In genomic region chr12:95385246-95385645, GRCh38 we compare ENCODE assay signal across 10 cellular contexts.
A peak's percentile ranks its signal among the peaks of the same experiment; 100 is the strongest.
DNase-seq lines count a peak whose midpoint lies in the region; ATAC-seq and TF ChIP-seq lines count a peak whose summit lies in the region.
"Had no signal": no experiment of that assay in that cellular context is flagged by ENCODE, and none has a peak within 500 bp of the region (broad histone marks: within the 10 kb centered on the region; RNA-seq: fewer than 3 reads in every experiment).

No MANE protein-coding gene starts in this region.

- H3K9me3 ChIP-seq in lower lobe of right lung (no peaks in the 10 kb centered on the region), tibial artery (no peaks in the 10 kb centered on the region)

- H3K4me1 ChIP-seq in lower lobe of right lung = peaks cover 17% of the 10 kb centered on the region
- H3K4me1 ChIP-seq in tibial artery = peaks cover 0 to 43% (median 16%) of the 10 kb centered on the region in 4 donors

- no peaks in the 10 kb centered on the region for H3K27me3 ChIP-seq in lower lobe of right lung (ENCODE audit: low read depth)
- no peaks in the 10 kb centered on the region for H3K27me3 ChIP-seq in tibial artery

- DNase-seq in NCI-H446 (lab: John Stamatoyannopoulos, UW) = peak; percentile 31 to 73
- DNase-seq in choroid plexus epithelial cell (ENCODE audit: low read depth) = peak; percentile 85
- no peak for DNase-seq in lower lobe of right lung
- DNase-seq in tibial artery = peak in 1 of 2 donors; percentile 69
- DNase-seq in effector CD8-positive, alpha-beta T cell (lab: John Stamatoyannopoulos, UW) = no peak
- DNase-seq in NCI-H1417 treated with DMSO at 0.1 percent for 48 hours (lab: John Stamatoyannopoulos, UW) = no peak
- DNase-seq: activated CD4-positive, alpha-beta T cell treated with anti-CD3 and anti-CD28 coated beads, Interleukin-2, amount 10 ng/mL, durations not matched to agents 7 days and 5 days; NCI-H345 had no signal

- H3K27ac ChIP-seq in lower lobe of right lung = peak overlapping the region; percentile 67
- peak overlapping the region; percentile 79 to 84 for H3K27ac ChIP-seq in tibial artery

- ATAC-seq in lower lobe of right lung (peak; percentile 77 to 86), GM21786 (IDR thresholded peaks at IDR 0.05; ENCODE audit: unreplicated experiment) (no peak), HG03045 (IDR thresholded peaks at IDR 0.05; ENCODE audit: unreplicated experiment) (no peak)

- H3K4me3 ChIP-seq in choroid plexus epithelial cell (ENCODE audit: low read depth, low read length) (peak overlapping the region; percentile 47), lower lobe of right lung (peak overlapping the region; percentile 41), tibial artery (peak overlapping the region; percentile 45 to 50)

- TF ChIP-seq CTCF in choroid plexus epithelial cell (conservative IDR thresholded peaks at IDR 0.05; ENCODE audit: low read depth, low read length) (peak; percentile 16), lower lobe of right lung (IDR thresholded peaks at IDR 0.05) (no peak), tibial artery (IDR thresholded peaks at IDR 0.05) (peak in 1 of 2 experiments; percentile 15)

- H3K36me3 ChIP-seq in lower lobe of right lung = no peaks in the 10 kb centered on the region
- H3K36me3 ChIP-seq in tibial artery = no peaks in the 10 kb centered on the region

- intact Hi-C loops in lower lobe of right lung (cut with DNase I) = no loop called here
- intact Hi-C loops in tibial artery (cut with DNase I; ENCODE audit: low total_unique reads) = loop anchor here (10.0 kb wide), 1 partner anchor 90 kb away; the partner anchor contains the start of gene METAP2

Comparison
In these comparisons a context has a peak if more than half of its experiments do, and no peak if none do; other contexts are left out.
1. DNase-seq: peak in NCI-H446 (2 of 2) and choroid plexus epithelial cell (single experiment); none in lower lobe of right lung (single experiment), effector CD8-positive, alpha-beta T cell (single experiment) and NCI-H1417 treated with DMSO at 0.1 percent for 48 hours (single experiment).
2. ATAC-seq: peak in lower lobe of right lung (2 of 2); none in GM21786 (single experiment) and HG03045 (single experiment).
3. Peak in every context shown above with its lines, with median percentiles within 50 percentile points of each other: H3K4me3 ChIP-seq.